In genomic region chr13:98157609-98158008, GRCh38 we compare ENCODE assay signal across 33 cellular contexts. TPM values are rescaled to one million over a fixed set of nuclear protein-coding genes. Genes with fewer than 3 reads are reported as not detected.
"Had no signal": no experiment of that assay in that cellular context is flagged by ENCODE, and none has a peak within 500 bp of the region (broad histone marks: within the 10 kb centered on the region; RNA-seq: fewer than 3 reads in every experiment).

No MANE protein-coding gene starts in this region.

- H3K9me3 Mint-ChIP-seq: activated B cell treated with CpG ODN at 0.5 μM for 24 hours; activated T-cell treated with anti-CD3 and anti-CD28 coated beads, Interleukin-2, amount 50 U/mL, for 4 hours; activated T-helper 2 cell treated with anti-CD3 and anti-CD28 coated beads, Interferon-gamma antibody, Interleukin-2, Interleukin-4, amounts not matched to agents 10 μg/mL and 5 μg/mL and 100 μg/mL, durations not matched to agents 14 hours and 24 hours and 36 hours; central memory CD8-positive, alpha-beta T cell; stimulated activated naive CD8-positive, alpha-beta T cell treated with anti-CD3 and anti-CD28 coated beads, Interleukin-15, Interleukin-2, amounts not matched to agents 100 ng/mL and 50 ng/mL, for 24 hours had no signal

- ATAC-seq: activated CD4-positive, alpha-beta T cell treated with anti-CD3 and anti-CD28 coated beads for 36 hours; activated T-cell treated with anti-CD3 and anti-CD28 coated beads, Interleukin-2, amount 50 U/mL, for 4 hours; esophagus mucosa; left lung; naive thymus-derived CD8-positive, alpha-beta T cell; psoas muscle had no signal

- H3K36me3 Mint-ChIP-seq: activated naive CD8-positive, alpha-beta T cell; naive thymus-derived CD8-positive, alpha-beta T cell had no signal

- H3K4me3 ChIP-seq: adrenal gland, ascending aorta, breast epithelium, left lung, lung, pancreas, psoas muscle, right atrium auricular region, tibial artery, vagina had no signal

- H3K27ac ChIP-seq: adrenal gland, ascending aorta, breast epithelium, left lung, neutrophil, pancreas, psoas muscle, right atrium auricular region, tibial artery, vagina had no signal

- H3K4me1 ChIP-seq: ascending aorta, breast epithelium, psoas muscle, right atrium auricular region had no signal

- H3K4me1 Mint-ChIP-seq: activated B cell treated with CpG ODN at 0.5 μM for 24 hours; activated CD4-positive, alpha-beta T cell treated with anti-CD3 and anti-CD28 coated beads for 36 hours; central memory CD8-positive, alpha-beta T cell; naive thymus-derived CD8-positive, alpha-beta T cell had no signal

- H3K4me3 Mint-ChIP-seq: activated B cell treated with CpG ODN at 0.5 μM for 24 hours; activated CD4-positive, alpha-beta T cell treated with anti-CD3 and anti-CD28 coated beads for 36 hours; activated naive CD8-positive, alpha-beta T cell; activated T-cell treated with anti-CD3 and anti-CD28 coated beads, Interleukin-2, amount 50 U/mL, for 4 hours; central memory CD8-positive, alpha-beta T cell; naive thymus-derived CD8-positive, alpha-beta T cell; stimulated activated naive CD8-positive, alpha-beta T cell treated with anti-CD3 and anti-CD28 coated beads, Interleukin-15, Interleukin-2, amounts not matched to agents 100 ng/mL and 50 ng/mL, for 24 hours had no signal

- H3K36me3 ChIP-seq: adrenal gland, ascending aorta, breast epithelium, left lung, neutrophil, pancreas, right atrium auricular region, vagina had no signal

- DNase-seq: activated B cell treated with CpG ODN at 0.5 μM for 24 hours; activated CD4-positive, alpha-beta T cell treated with anti-CD3 and anti-CD28 coated beads for 36 hours; activated CD4-positive, alpha-beta T cell treated with anti-CD3 and anti-CD28 coated beads, Interleukin-2, amount 50 U/mL, for 4 hours; activated CD8-positive, alpha-beta memory T cell treated with anti-CD3 and anti-CD28 coated beads for 24 hours; activated CD8-positive, alpha-beta memory T cell treated with anti-CD3 and anti-CD28 coated beads, Interleukin-2, amount 50 U/mL, for 4 hours; activated naive CD4-positive, alpha-beta T cell; activated T-cell treated with anti-CD3 and anti-CD28 coated beads, Interleukin-2, amount 50 U/mL, for 4 hours; adrenal gland; effector memory CD4-positive, alpha-beta T cell; foreskin melanocyte; hippocampal formation; kidney glomerular epithelial cell; left lung; naive thymus-derived CD8-positive, alpha-beta T cell; pancreas; psoas muscle; stimulated activated CD4-positive, alpha-beta T cell treated with anti-CD3 and anti-CD28 coated beads, Interleukin-12 subunit alpha, Interleukin-12 subunit beta, amount 100 ng/mL, for 4 hours; substantia nigra; tibial artery had no signal

- H3K27ac Mint-ChIP-seq: activated B cell treated with CpG ODN at 0.5 μM for 24 hours; activated CD4-positive, alpha-beta T cell treated with anti-CD3 and anti-CD28 coated beads for 36 hours; activated naive CD8-positive, alpha-beta T cell; activated T-helper 2 cell treated with anti-CD3 and anti-CD28 coated beads, Interferon-gamma antibody, Interleukin-2, Interleukin-4, amounts not matched to agents 10 μg/mL and 5 μg/mL and 100 μg/mL, durations not matched to agents 14 hours and 24 hours and 36 hours; naive thymus-derived CD8-positive, alpha-beta T cell; stimulated activated naive CD8-positive, alpha-beta T cell treated with anti-CD3 and anti-CD28 coated beads, Interleukin-15, Interleukin-2, amounts not matched to agents 100 ng/mL and 50 ng/mL, for 24 hours had no signal

- H3K9me3 ChIP-seq: adrenal gland, ascending aorta, breast epithelium, left lung, neutrophil, pancreas, psoas muscle, right atrium auricular region, tibial artery, vagina had no signal

- H3K27me3 ChIP-seq: adrenal gland, ascending aorta, breast epithelium, left lung, pancreas, right atrium auricular region, tibial artery, vagina had no signal

RNA-seq across cellular contexts. Expression of gene RNF113B, which starts 19.5 kb away (rescaled TPM):
- total RNA-seq: activated B cell treated with CpG ODN at 0.5 μM for 24 hours; activated CD4-positive, alpha-beta T cell treated with anti-CD3 and anti-CD28 coated beads for 36 hours; activated T-cell treated with anti-CD3 and anti-CD28 coated beads, Interleukin-2, amount 50 U/mL, for 4 hours; activated T-helper 2 cell treated with anti-CD3 and anti-CD28 coated beads, Interferon-gamma antibody, Interleukin-2, Interleukin-4, amounts not matched to agents 10 μg/mL and 5 μg/mL and 100 μg/mL, durations not matched to agents 14 hours and 24 hours and 36 hours; ascending aorta; breast epithelium; dermis microvascular lymphatic vessel endothelial cell; endothelial cell of umbilical vein; esophagus mucosa; left lung; lung; naive thymus-derived CD8-positive, alpha-beta T cell; pancreas; psoas muscle; right atrium auricular region; T-helper 2 cell treated with Interferon-gamma antibody and Interleukin-4, amounts not matched to agents 100 ng/mL and 5 ng/mL, for 36 hours; vagina had no signal
- polyA plus RNA-seq: endothelial cell of umbilical vein; lung; naive thymus-derived CD8-positive, alpha-beta T cell; pancreas; psoas muscle had no signal
